In genomic region chr12:100512692-100513091, GRCh38 we compare ENCODE assay signal across 30 cellular contexts. TPM values are rescaled to one million over a fixed set of nuclear protein-coding genes. Genes with fewer than 3 reads are reported as not detected.
"Had no signal": no experiment of that assay in that cellular context is flagged by ENCODE, and none has a peak within 500 bp of the region (broad histone marks: within the 10 kb centered on the region; RNA-seq: fewer than 3 reads in every experiment).

No MANE protein-coding gene starts in this region.

- FAIRE-seq: urothelium cell line had no signal

- H3K36me3 Mint-ChIP-seq: stimulated activated effector memory CD8-positive, alpha-beta T cell treated with anti-CD3 and anti-CD28 coated beads, Interleukin-12 subunit alpha, Interleukin-12 subunit beta, amount 100 ng/mL, for 72 hours; stimulated activated memory B cell treated with anti-CD40 and anti-IgM and Interleukin-4, amounts not matched to agents 10 μg/mL and 1 μg/mL and 100 μg/mL, for 72 hours; stimulated activated naive B cell treated with anti-CD40 and anti-IgM and Interleukin-4, amounts not matched to agents 10 μg/mL and 1 μg/mL and 100 μg/mL, for 72 hours; type B pancreatic cell had no signal

- H3K9me3 Mint-ChIP-seq: stimulated activated memory B cell treated with anti-CD40 and anti-IgM and Interleukin-4, amounts not matched to agents 10 μg/mL and 1 μg/mL and 100 μg/mL, for 72 hours; type B pancreatic cell had no signal

- H3K27ac ChIP-seq: stomach, suprapubic skin, testis, thoracic aorta, thyroid gland, tibial artery, tibial nerve, transverse colon, upper lobe of left lung, upper lobe of right lung, uterus, vagina had no signal

- H3K27me3 Mint-ChIP-seq: stimulated activated naive B cell treated with anti-CD40 and anti-IgM and Interleukin-4, amounts not matched to agents 10 μg/mL and 1 μg/mL and 100 μg/mL, for 72 hours; stimulated activated naive CD8-positive, alpha-beta T cell treated with anti-CD3 and anti-CD28 coated beads, Interleukin-15, Interleukin-2, amounts not matched to agents 100 ng/mL and 50 ng/mL, for 24 hours; type B pancreatic cell had no signal

- H3K4me3 ChIP-seq: stomach, suprapubic skin, testis, thoracic aorta, thyroid gland, tibial artery, tibial nerve, transverse colon, upper lobe of left lung, upper lobe of right lung, uterus, vagina had no signal

- H3K27ac Mint-ChIP-seq: stimulated activated effector memory CD8-positive, alpha-beta T cell treated with anti-CD3 and anti-CD28 coated beads, Interleukin-12 subunit alpha, Interleukin-12 subunit beta, amount 100 ng/mL, for 72 hours; stimulated activated memory B cell treated with anti-CD40 and anti-IgM and Interleukin-4, amounts not matched to agents 10 μg/mL and 1 μg/mL and 100 μg/mL, for 72 hours; stimulated activated naive B cell treated with anti-CD40 and anti-IgM and Interleukin-4, amounts not matched to agents 10 μg/mL and 1 μg/mL and 100 μg/mL, for 72 hours; stimulated activated naive CD8-positive, alpha-beta T cell treated with anti-CD3 and anti-CD28 coated beads, Interleukin-15, amount 100 ng/mL, for 72 hours; stimulated activated naive CD8-positive, alpha-beta T cell treated with anti-CD3 and anti-CD28 coated beads, Interleukin-15, Interleukin-2, amounts not matched to agents 100 ng/mL and 50 ng/mL, for 24 hours; type B pancreatic cell had no signal

- H3K4me3 Mint-ChIP-seq: stimulated activated effector memory CD8-positive, alpha-beta T cell treated with anti-CD3 and anti-CD28 coated beads, Interleukin-12 subunit alpha, Interleukin-12 subunit beta, amount 100 ng/mL, for 72 hours; stimulated activated memory B cell treated with anti-CD40 and anti-IgM and Interleukin-4, amounts not matched to agents 10 μg/mL and 1 μg/mL and 100 μg/mL, for 72 hours; stimulated activated naive B cell treated with anti-CD40 and anti-IgM and Interleukin-4, amounts not matched to agents 10 μg/mL and 1 μg/mL and 100 μg/mL, for 72 hours; stimulated activated naive CD8-positive, alpha-beta T cell treated with anti-CD3 and anti-CD28 coated beads, Interleukin-15, amount 100 ng/mL, for 72 hours; stimulated activated naive CD8-positive, alpha-beta T cell treated with anti-CD3 and anti-CD28 coated beads, Interleukin-15, Interleukin-2, amounts not matched to agents 100 ng/mL and 50 ng/mL, for 24 hours; type B pancreatic cell had no signal

- H3K4me1 ChIP-seq: suprapubic skin, testis, thyroid gland, tibial artery, tibial nerve, transverse colon, upper lobe of left lung, upper lobe of right lung, uterus, vagina had no signal

- H3K4me1 Mint-ChIP-seq: stimulated activated effector memory CD8-positive, alpha-beta T cell treated with anti-CD3 and anti-CD28 coated beads, Interleukin-12 subunit alpha, Interleukin-12 subunit beta, amount 100 ng/mL, for 72 hours; stimulated activated memory B cell treated with anti-CD40 and anti-IgM and Interleukin-4, amounts not matched to agents 10 μg/mL and 1 μg/mL and 100 μg/mL, for 72 hours; stimulated activated naive B cell treated with anti-CD40 and anti-IgM and Interleukin-4, amounts not matched to agents 10 μg/mL and 1 μg/mL and 100 μg/mL, for 72 hours; stimulated activated naive CD8-positive, alpha-beta T cell treated with anti-CD3 and anti-CD28 coated beads, Interleukin-15, amount 100 ng/mL, for 72 hours had no signal

- H3K27me3 ChIP-seq: stomach, suprapubic skin, testis, thyroid gland, tibial artery, tibial nerve, transverse colon, upper lobe of left lung, upper lobe of right lung, uterus, vagina had no signal

- H3K36me3 ChIP-seq: stomach, suprapubic skin, thoracic aorta, thyroid gland, tibial artery, tibial nerve, transverse colon, upper lobe of left lung, upper lobe of right lung, uterus, vagina had no signal

- H3K9me3 ChIP-seq: stomach, suprapubic skin, testis, thoracic aorta, thyroid gland, tibial artery, tibial nerve, transverse colon, upper lobe of left lung, upper lobe of right lung, uterus, vagina had no signal

- DNase-seq: stimulated activated CD4-positive, alpha-beta T cell treated with anti-CD3 and anti-CD28 coated beads, Interleukin-2, amount 100 ng/mL, for 48 hours; stimulated activated CD4-positive, alpha-beta T cell treated with anti-CD3 and anti-CD28 coated beads, Interleukin-4, amount 100 ng/mL, for 1 hour; stimulated activated CD4-positive, alpha-beta T cell treated with anti-CD3 and anti-CD28 coated beads, Interleukin-4, amount 100 ng/mL, for 24 hours; stimulated activated CD4-positive, alpha-beta T cell treated with anti-CD3 and anti-CD28 coated beads, Interleukin-4, amount 100 ng/mL, for 4 hours; stimulated activated CD8-positive, alpha-beta memory T cell treated with anti-CD3 and anti-CD28 coated beads, Interleukin-4, amount 100 ng/mL, for 48 hours; stimulated activated naive B cell treated with anti-CD40 and anti-IgM and Interleukin-4, amounts not matched to agents 10 μg/mL and 1 μg/mL and 100 μg/mL, for 72 hours; stimulated activated naive CD4-positive, alpha-beta T cell; stimulated activated naive CD4-positive, alpha-beta T cell treated with Interleukin-2 at 50 U/mL for 16 hours; stimulated activated naive CD8-positive, alpha-beta T cell treated with anti-CD3 and anti-CD28 coated beads, Interleukin-15, amount 100 ng/mL, for 72 hours; stimulated activated naive CD8-positive, alpha-beta T cell treated with anti-CD3 and anti-CD28 coated beads, Interleukin-15, Interleukin-2, amounts not matched to agents 100 U/mL and 50 U/mL, for 24 hours; stomach; substantia nigra; testis; thyroid gland; tibial artery; transverse colon; trophoblast cell; upper lobe of left lung; upper lobe of right lung; uterus had no signal

- ATAC-seq: stimulated activated effector memory CD8-positive, alpha-beta T cell treated with anti-CD3 and anti-CD28 coated beads, Interleukin-12 subunit alpha, Interleukin-12 subunit beta, amount 100 ng/mL, for 72 hours; stimulated activated memory B cell treated with anti-CD40 and anti-IgM and Interleukin-4, amounts not matched to agents 10 μg/mL and 1 μg/mL and 100 μg/mL, for 72 hours; stimulated activated naive B cell treated with anti-CD40 and anti-IgM and Interleukin-4, amounts not matched to agents 10 μg/mL and 1 μg/mL and 100 μg/mL, for 72 hours; stimulated activated naive CD8-positive, alpha-beta T cell treated with anti-CD3 and anti-CD28 coated beads, Interleukin-15, amount 100 ng/mL, for 72 hours; stimulated activated naive CD8-positive, alpha-beta T cell treated with anti-CD3 and anti-CD28 coated beads, Interleukin-15, Interleukin-2, amounts not matched to agents 100 U/mL and 50 U/mL, for 24 hours; upper lobe of right lung had no signal

RNA-seq across cellular contexts. Expression of gene NR1H4, which starts 39.0 kb away (rescaled TPM):
- total RNA-seq: subcutaneous adipose tissue, suprapubic skin, thyroid gland, tibial nerve, upper lobe of right lung, vagina had no signal
